8 cellular contexts compared by ENCODE assay signal in genomic region chr6:14117158-14118090, GRCh38. TPM values are rescaled to one million over a fixed set of nuclear protein-coding genes. Genes with fewer than 3 reads are reported as not detected.
DNase-seq lines count a peak whose midpoint lies in the region; ATAC-seq and TF ChIP-seq lines count a peak whose summit lies in the region.

TSS of gene CD83 (plus strand) at chr6:14117772. CDS start at chr6:14117812, 40 bp downstream.

- peak within 1 kb of the TSS; percentile 94 for H3K4me3 Mint-ChIP-seq in T-helper 17 cell

- WGBS in hepatocyte (ENCODE audit: low lambda C conversion rate, missing lambda C conversion rate), result under 1% methylated on average over 43 of the region's 106 CpGs

- H3K4me2 ChIP-seq in hepatocyte, result peak within 1 kb of the TSS; percentile 93

- peak; percentile 72 for DNase-seq in GDM1 (lab: John Stamatoyannopoulos, UW)
- DNase-seq in Kasumi-1 (lab: John Stamatoyannopoulos, UW), result peak; percentile 46 to 58
- DNase-seq in T-helper 17 cell, result peak; percentile 87 to 91 (median 88)
- DNase-seq in hepatocyte (ENCODE audit: low spot score), result peak; percentile 84
- peak; percentile 76 for DNase-seq in sciatic nerve (ENCODE audit: low spot score)
- no peak for DNase-seq in DMS79 treated with DMSO at 0.1 percent for 48 hours (lab: John Stamatoyannopoulos, UW)

- intact Hi-C loops in sciatic nerve (cut with DNase I), result no loop called here

- TF ChIP-seq CTCF in hepatocyte (IDR thresholded peaks at IDR 0.05; ENCODE audit: poor library complexity), result peak; percentile 23

- no peaks in the 10 kb centered on the region for H3K36me3 ChIP-seq in hepatocyte (replicated peaks; ENCODE audit: insufficient read depth, low read depth)

- peak within 1 kb of the TSS; percentile 98 for H3K27ac Mint-ChIP-seq in T-helper 17 cell

- no peaks in the 10 kb centered on the region for H3K9me2 ChIP-seq in hepatocyte (replicated peaks; ENCODE audit: insufficient read depth)

- peak within 1 kb of the TSS; percentile 63 for H3K4me3 ChIP-seq in hepatocyte

- H3K27ac ChIP-seq in angular gyrus (ENCODE audit: low read depth, low read length), result peak within 1 kb of the TSS; percentile 47
- no peak within 1 kb of the TSS for H3K27ac ChIP-seq in hepatocyte

- ATAC-seq in GM21723 (IDR thresholded peaks at IDR 0.05; ENCODE audit: unreplicated experiment), result peak; percentile 72
- ATAC-seq in T-helper 17 cell, result peak; percentile 93
- ATAC-seq in sciatic nerve, result peak; percentile 84

- no peaks in the 10 kb centered on the region for H3K27me3 ChIP-seq in hepatocyte

- no peaks in the 10 kb centered on the region for H3K27me3 Mint-ChIP-seq in T-helper 17 cell

- H3K9me3 ChIP-seq in T-helper 17 cell (ENCODE audit: control insufficient read depth, low read length, poor library complexity, severe bottlenecking) (peaks cover 6% of the 10 kb centered on the region), hepatocyte (ENCODE audit: low read depth) (no peaks in the 10 kb centered on the region)

- no peaks in the 10 kb centered on the region for H4K20me1 ChIP-seq in hepatocyte (ENCODE audit: insufficient read depth, poor library complexity, severe bottlenecking)

- peaks cover 27% of the 10 kb centered on the region for H3K4me1 Mint-ChIP-seq in T-helper 17 cell

- H2AFZ ChIP-seq in hepatocyte, result peak within 1 kb of the TSS; percentile 99

- no peaks in the 10 kb centered on the region for H3K79me2 ChIP-seq in hepatocyte

- H3K36me3 Mint-ChIP-seq in T-helper 17 cell (ENCODE audit: low read depth), result no peaks in the 10 kb centered on the region

- H3K4me1 ChIP-seq in hepatocyte (ENCODE audit: insufficient read depth), result no peaks in the 10 kb centered on the region

RNA-seq across cellular contexts. Expression of gene CD83, which starts in this region (rescaled TPM):
- total RNA-seq in T-helper 17 cell (10 to 100 TPM; 62.3 to 78.7 TPM), hepatocyte (3.9 and 6.2 TPM in 2 replicates), sciatic nerve (22.3 TPM)
- 6.2 and 6.6 TPM in 2 replicates for polyA plus RNA-seq in hepatocyte
